In genomic region chr4:706834-707598, GRCh38 we compare ENCODE assay signal across 1 cellular context.
TF ChIP-seq lines count a peak whose summit lies in the region.

No MANE protein-coding gene starts in this region.

TF ChIP-seq in IMR-90, 13 proteins besides CTCF, POLR2A, EP300 and RAD21 (continued from another document):
- TF ChIP-seq SMC3 (IDR thresholded peaks at IDR 0.05; ENCODE audit: low read depth, low read length) (no peak), RFX5 (IDR thresholded peaks at IDR 0.05; ENCODE audit: low read depth, low read length) (no peak), ELK1 (IDR thresholded peaks at IDR 0.05; ENCODE audit: borderline replicate concordance, low read depth, low read length) (no peak), NFE2L2 (IDR thresholded peaks at IDR 0.05; ENCODE audit: low read depth, low read length) (no peak), CEBPB (IDR thresholded peaks at IDR 0.05; ENCODE audit: low read depth, low read length) (no peak)
